28 cellular contexts compared by ENCODE assay signal in the genomic region with DNA sequence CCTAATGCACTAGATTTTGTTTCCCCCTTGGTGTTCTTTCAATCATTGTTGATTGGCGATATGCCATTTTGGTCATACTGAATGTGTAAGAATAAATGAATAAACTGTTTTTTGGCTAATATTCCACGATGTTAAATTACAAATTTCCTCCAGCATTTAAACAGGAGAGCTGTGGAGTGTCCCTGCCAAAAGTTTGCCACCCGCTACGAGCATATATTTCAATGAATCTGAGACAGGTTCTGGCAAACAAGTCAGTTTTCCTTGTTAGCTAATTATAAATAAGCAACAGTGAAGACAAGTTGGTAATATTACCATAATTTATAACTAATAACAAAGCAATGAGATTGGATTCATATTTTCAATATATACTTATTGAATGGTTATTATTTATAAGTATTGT.
"Had no signal": no experiment of that assay in that cellular context is flagged by ENCODE, and none has a peak within 500 bp of the region (broad histone marks: within the 10 kb centered on the region; RNA-seq: fewer than 3 reads in every experiment).

No MANE protein-coding gene starts in this region.

- H3K27me3 Mint-ChIP-seq: naive thymus-derived CD8-positive, alpha-beta T cell; natural killer cell treated with Interleukin-12 subunit alpha and Interleukin-12 subunit beta and Interleukin-15 and Interleukin-18, amount 100 ng/mL, for 72 hours; progenitor cell of endocrine pancreas; stimulated activated memory B cell treated with anti-CD40 and anti-IgM and Interleukin-4, amounts not matched to agents 10 μg/mL and 1 μg/mL and 100 μg/mL, for 72 hours; stimulated activated naive CD8-positive, alpha-beta T cell treated with anti-CD3 and anti-CD28 coated beads, Interleukin-15, amount 100 ng/mL, for 72 hours; type B pancreatic cell had no signal

- H3K4me1 Mint-ChIP-seq: naive thymus-derived CD8-positive, alpha-beta T cell; stimulated activated memory B cell treated with anti-CD40 and anti-IgM and Interleukin-4, amounts not matched to agents 10 μg/mL and 1 μg/mL and 100 μg/mL, for 72 hours; stimulated activated naive CD8-positive, alpha-beta T cell treated with anti-CD3 and anti-CD28 coated beads, Interleukin-15, amount 100 ng/mL, for 72 hours had no signal

- H3K4me3 Mint-ChIP-seq: naive thymus-derived CD8-positive, alpha-beta T cell; natural killer cell treated with Interleukin-12 subunit alpha and Interleukin-12 subunit beta and Interleukin-15 and Interleukin-18, amount 100 ng/mL, for 72 hours; nephron progenitor cell; neural crest cell; stimulated activated memory B cell treated with anti-CD40 and anti-IgM and Interleukin-4, amounts not matched to agents 10 μg/mL and 1 μg/mL and 100 μg/mL, for 72 hours; stimulated activated naive CD8-positive, alpha-beta T cell treated with anti-CD3 and anti-CD28 coated beads, Interleukin-15, amount 100 ng/mL, for 72 hours; type B pancreatic cell had no signal

- H3K9me3 Mint-ChIP-seq: type B pancreatic cell had no signal

- H3K36me3 Mint-ChIP-seq: natural killer cell treated with Interleukin-12 subunit alpha and Interleukin-12 subunit beta and Interleukin-15 and Interleukin-18, amount 100 ng/mL, for 72 hours; stimulated activated memory B cell treated with anti-CD40 and anti-IgM and Interleukin-4, amounts not matched to agents 10 μg/mL and 1 μg/mL and 100 μg/mL, for 72 hours had no signal

- H3K27ac Mint-ChIP-seq: naive thymus-derived CD8-positive, alpha-beta T cell; natural killer cell treated with Interleukin-12 subunit alpha and Interleukin-12 subunit beta and Interleukin-15 and Interleukin-18, amount 100 ng/mL, for 72 hours; nephron progenitor cell; progenitor cell of endocrine pancreas; stimulated activated memory B cell treated with anti-CD40 and anti-IgM and Interleukin-4, amounts not matched to agents 10 μg/mL and 1 μg/mL and 100 μg/mL, for 72 hours; stimulated activated naive CD8-positive, alpha-beta T cell treated with anti-CD3 and anti-CD28 coated beads, Interleukin-15, amount 100 ng/mL, for 72 hours; type B pancreatic cell had no signal

- DNase-seq: naive thymus-derived CD8-positive, alpha-beta T cell; nephron progenitor cell; occipital lobe; ovary; posterior cingulate gyrus; psoas muscle; right cardiac atrium; right lobe of liver; sigmoid colon; small intestine; stimulated activated CD4-positive, alpha-beta T cell treated with anti-CD3 and anti-CD28 coated beads, Interleukin-15, amount 100 ng/mL, for 24 hours; stimulated activated CD4-positive, alpha-beta T cell treated with anti-CD3 and anti-CD28 coated beads, Interleukin-4, amount 100 ng/mL, for 1 hour; stimulated activated CD4-positive, alpha-beta T cell treated with anti-CD3 and anti-CD28 coated beads, Interleukin-4, amount 100 ng/mL, for 4 hours; stimulated activated CD8-positive, alpha-beta memory T cell treated with anti-CD3 and anti-CD28 coated beads, Interleukin-4, amount 100 ng/mL, for 48 hours; stimulated activated naive CD4-positive, alpha-beta T cell; stimulated activated naive CD8-positive, alpha-beta T cell treated with anti-CD3 and anti-CD28 coated beads, Interleukin-15, amount 100 ng/mL, for 72 hours; stimulated activated naive CD8-positive, alpha-beta T cell treated with anti-CD3 and anti-CD28 coated beads, Interleukin-15, Interleukin-2, amounts not matched to agents 100 U/mL and 50 U/mL, for 24 hours; substantia nigra; testis; tibial artery; transverse colon; upper lobe of right lung; uterus had no signal
